8 cellular contexts compared by ENCODE assay signal in the genomic region with DNA sequence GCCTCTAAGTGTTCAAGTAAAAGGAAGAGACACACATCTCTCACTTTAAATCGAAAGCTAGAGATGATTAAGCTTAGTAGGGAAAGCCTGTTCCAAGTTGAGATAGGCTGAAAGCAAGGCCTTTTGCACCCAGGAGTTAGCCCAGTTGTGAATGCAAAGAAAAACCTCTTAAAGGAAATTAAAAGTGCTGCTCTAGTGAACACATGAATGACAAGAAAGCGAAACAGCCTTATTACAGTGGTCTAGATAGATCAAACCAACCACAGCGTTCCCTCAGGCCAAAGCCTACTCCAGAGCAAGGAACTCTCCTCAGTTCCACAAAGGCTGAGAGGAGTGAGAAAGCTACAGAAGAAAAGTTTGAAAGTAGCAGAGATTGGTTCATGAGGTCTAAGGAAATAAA. TPM values are rescaled to one million over a fixed set of nuclear protein-coding genes. Genes with fewer than 3 reads are reported as not detected.
A peak's percentile ranks its signal among the peaks of the same experiment; 100 is the strongest.
DNase-seq lines count a peak whose midpoint lies in the region; ATAC-seq, FAIRE-seq and TF ChIP-seq lines count a peak whose summit lies in the region.
"Had no signal": no experiment of that assay in that cellular context is flagged by ENCODE, and none has a peak within 500 bp of the region (broad histone marks: within the 10 kb centered on the region; RNA-seq: fewer than 3 reads in every experiment).

No MANE protein-coding gene starts in this region.

- H3K27me3 Mint-ChIP-seq in CD8-positive, alpha-beta memory T cell: peaks cover 1 to 6% of the 10 kb centered on the region in 2 donors
- H3K27me3 Mint-ChIP-seq in nephron (ENCODE audit: low read depth): peaks cover 27% of the 10 kb centered on the region

- SMC1A ChIA-PET in GM12878 (lab: Charles Lee; ENCODE audit: uncharacterized antibody, unreplicated experiment): interaction anchor here (0.6 kb wide), 1 partner anchor 206 kb away, joined by 3 read pairs; no protein-coding TSS in a partner anchor

- peak overlapping the region; percentile 87 to 98 (median 96) for H3K4me3 Mint-ChIP-seq in CD8-positive, alpha-beta memory T cell
- H3K4me3 Mint-ChIP-seq in nephron: peak overlapping the region; percentile 86 to 90 (median 86)

- CTCF ChIA-PET in CD8-positive, alpha-beta memory T cell (lab: Charles Lee): interaction anchor here (1.1 to 3.8 kb wide), 5 partner anchors 30 to 187 kb away, joined by 3 to 33 read pairs (median 22); a partner anchor contains a TSS
- CTCF ChIA-PET in GM12878 (lab: Yijun Ruan, JAX): interaction anchor here (0.8 to 2.0 kb wide), 9 partner anchors 11 to 201 kb away, joined by 3 to 12 read pairs (median 4); no protein-coding TSS in a partner anchor
- CTCF ChIA-PET in RWPE1 (lab: Yijun Ruan, JAX): interaction anchor here (0.7 to 1.0 kb wide), 4 partner anchors 9 to 52 kb away, joined by 3 read pairs; no protein-coding TSS in a partner anchor

- H3K27me3 ChIP-seq in CD8-positive, alpha-beta memory T cell (ENCODE audit: insufficient read depth, low read length, poor library complexity, severe bottlenecking): no peaks in the 10 kb centered on the region
- peaks cover 2 to 3% of the 10 kb centered on the region in 2 experiments; a peak in 2 of 4 replicates for H3K27me3 ChIP-seq in GM12878 (replicated peaks in 1 of 2; ENCODE audit: control insufficient read depth in 2 of 2, insufficient read depth in 2 of 2, low read length in 1 of 2)

- no peak for FAIRE-seq in GM12878 (lab: Jason Lieb, UNC)
- FAIRE-seq: GM12892 had no signal

- H3K9me3 ChIP-seq in CD8-positive, alpha-beta memory T cell (ENCODE audit: low read length): no peaks in the 10 kb centered on the region
- no peaks in the 10 kb centered on the region for H3K9me3 ChIP-seq in GM12878 (replicated peaks; ENCODE audit: control insufficient read depth, insufficient read depth, low read length)

- 14% methylated on average over 3 of the region's 3 CpGs for WGBS in GM12878 (ENCODE audit: insufficient coverage, insufficient replicate concordance, low lambda C conversion rate, missing lambda C conversion rate)

- ATAC-seq in HG02610 (IDR thresholded peaks at IDR 0.05; ENCODE audit: unreplicated experiment): peak; percentile 37
- ATAC-seq in GM12878: no peak

- H3K9me3 Mint-ChIP-seq in CD8-positive, alpha-beta memory T cell: peaks cover 0 to 1% (median 0%) of the 10 kb centered on the region in 5 donors
- H3K9me3 Mint-ChIP-seq in nephron: peaks cover 11% of the 10 kb centered on the region

- POLR2A ChIA-PET in CD8-positive, alpha-beta memory T cell (lab: Charles Lee): interaction anchor here (0.6 to 2.6 kb wide), 4 partner anchors 30 to 178 kb away, joined by 3 to 29 read pairs (median 7); a partner anchor contains a TSS
- POLR2A ChIA-PET in GM12878 (lab: Charles Lee): interaction anchor here (0.6 kb wide), 1 partner anchor 568 kb away, joined by 3 read pairs; no protein-coding TSS in a partner anchor
- POLR2A ChIA-PET in RWPE1 (lab: Yijun Ruan, JAX; ENCODE audit: low non-redundant PET): no interaction called here

- no peak overlapping the region for H2AFZ ChIP-seq in GM12878 (ENCODE audit: control insufficient read depth, low read depth, low read length)

- TF ChIP-seq CTCF in GM12878 (IDR thresholded peaks at IDR 0.05 in 2 of 3, conservative IDR thresholded peaks at IDR 0.05 in 1 of 3; ENCODE audit: control insufficient read depth in 2 of 3, extremely low read depth in 1 of 3, insufficient read depth in 1 of 3, low read depth in 3 of 3, low read length in 3 of 3): no peak
- TF ChIP-seq CTCF in nephron (IDR thresholded peaks at IDR 0.05; ENCODE audit: unreplicated experiment in 3 of 3): no peak
- no peak for TF ChIP-seq CTCF in RWPE1 (conservative IDR thresholded peaks at IDR 0.05; ENCODE audit: low read depth)

- RAD21 ChIA-PET in GM12878 (lab: Charles Lee; ENCODE audit: unreplicated experiment): no interaction called here

- H3K4me3 ChIP-seq in CD8-positive, alpha-beta memory T cell (ENCODE audit: low read length): no peak overlapping the region
- no peak overlapping the region for H3K4me3 ChIP-seq in GM12878

- BruUV-seq in GM12878 (replicated peaks; lab: Mats Ljungman, UMichigan): no TSS peak

- H3K4me2 ChIP-seq in GM12878 (ENCODE audit: control insufficient read depth, insufficient read depth): 0 out of 2 replicates have a peak overlapping the region, but pooled peaks have one; percentile 2

- DNase-seq in CD8-positive, alpha-beta memory T cell: no peak
- DNase-seq in GM12878 (ENCODE audit: low read depth, low spot score): no peak
- DNase-seq in RWPE1 (ENCODE audit: low spot score): no peak
- DNase-seq in ACHN: no peak
- no peak for DNase-seq in HuH-7.5 (ENCODE audit: low spot score)

- intact Hi-C loops in GM12878 (cut with micrococcal nuclease; ENCODE audit: unreplicated experiment): no loop called here

- no peak overlapping the region for H3K27ac ChIP-seq in CD8-positive, alpha-beta memory T cell (ENCODE audit: low read depth, low read length)
- H3K27ac ChIP-seq in GM12878 (ENCODE audit: control insufficient read depth, insufficient read depth): no peak overlapping the region
- no peak overlapping the region for H3K27ac ChIP-seq in RWPE1

- no peak for TF ChIP-seq POLR2A in GM12878 (IDR thresholded peaks at IDR 0.05; ENCODE audit: low read depth, low read length)

- peak overlapping the region; percentile 50 to 97 (median 94) for H3K27ac Mint-ChIP-seq in CD8-positive, alpha-beta memory T cell
- H3K27ac Mint-ChIP-seq in nephron: peak overlapping the region in 1 of 3 experiments; percentile 43

- H3K36me3 Mint-ChIP-seq in CD8-positive, alpha-beta memory T cell: peaks cover 3 to 25% (median 15%) of the 10 kb centered on the region in 3 donors
- peaks cover 10% of the 10 kb centered on the region for H3K36me3 Mint-ChIP-seq in nephron (ENCODE audit: low read depth)

- H3K9ac ChIP-seq in GM12878 (ENCODE audit: control insufficient read depth, insufficient read depth, low read length): no peak overlapping the region

- H3K4me1 ChIP-seq in CD8-positive, alpha-beta memory T cell (ENCODE audit: insufficient read depth, low read length): no peaks in the 10 kb centered on the region
- no peaks in the 10 kb centered on the region; the same call in 1 of the 2 replicates for H3K4me1 ChIP-seq in GM12878 (ENCODE audit: control insufficient read depth, insufficient read depth, low read length)

- no peak for TF ChIP-seq RAD21 in GM12878 (IDR thresholded peaks at IDR 0.05; ENCODE audit: insufficient read depth, low read depth, low read length)

- H3K4me1 Mint-ChIP-seq in CD8-positive, alpha-beta memory T cell: peaks cover 26 to 30% (median 28%) of the 10 kb centered on the region in 3 donors
- peaks cover 5% of the 10 kb centered on the region for H3K4me1 Mint-ChIP-seq in nephron

- no peaks in the 10 kb centered on the region for H4K20me1 ChIP-seq in GM12878 (ENCODE audit: control insufficient read depth, insufficient read depth)

- no peaks in the 10 kb centered on the region for H3K79me2 ChIP-seq in GM12878 (ENCODE audit: control insufficient read depth, insufficient read depth, low read length)

- in situ Hi-C loops in GM12878 (cut with MboI): no loop called here
- in situ Hi-C loops in ACHN (cut with HindIII; ENCODE audit: low pct_ligation_motif_present, low pct_unique_long_range_greater_than_20kb, low sequenced_read_pairs): no loop called here

- no peak for TF ChIP-seq EP300 in GM12878 (IDR thresholded peaks at IDR 0.05; ENCODE audit: borderline replicate concordance in 1 of 2, control insufficient read depth in 1 of 2, low read depth in 2 of 2, low read length in 2 of 2)

- no peaks in the 10 kb centered on the region for H3K36me3 ChIP-seq in CD8-positive, alpha-beta memory T cell (ENCODE audit: insufficient read depth, low read length)
- no peaks in the 10 kb centered on the region for H3K36me3 ChIP-seq in GM12878 (ENCODE audit: control insufficient read depth in 2 of 2, insufficient read depth in 2 of 2, low read length in 1 of 2)

RNA-seq across cellular contexts. Expression of a gene that starts 14.9 kb away (rescaled TPM):
- not detected for total RNA-seq in CD8-positive, alpha-beta memory T cell
- 0.43 TPM for polyA plus RNA-seq in CD8-positive, alpha-beta memory T cell
- total RNA-seq in GM12878 (2013; cell fraction: nucleolus; rRNA removed): 0.65 and 1.2 TPM in 2 replicates
- total RNA-seq in GM12878 (2014; rRNA removed) (0.11 TPM in 1 of 2 replicates, not detected in the other), GM12878 (2014; rRNA removed; fragmentation: Illumina TruSeq; extraction: Trizol) (0.45 TPM in 1 of 2 replicates, not detected in the other), GM12878 (2021) (0.35 TPM in 1 of 2 replicates, not detected in the other)
- polyA plus RNA-seq in GM12878 (2011; ENCODE audit: low read depth): 0.38 TPM
- polyA plus RNA-seq in GM12878 (2011; rRNA removed) (0.19 and 0.22 TPM in 2 replicates), GM12878 (2014; fragmentation: Illumina TruSeq; extraction: Trizol) (0.21 and 0.43 TPM in 2 replicates), GM12878 (2014; fragmentation: Nextera tagmentation; extraction: Ambion mirVana) (under 1 TPM in 1 of 2 experiments, not detected in 1; 0.15 TPM), GM12878 (2014; rRNA removed) (not detected in 2 replicates), GM12878 (2016; fragmentation: Nextera tagmentation; extraction: Ambion mirVana) (under 1 TPM; 0.16 to 0.24 TPM)
- 0.03 and 0.27 TPM in 2 replicates for polyA plus RNA-seq in GM12878 (2011; cell fraction: cytosol; rRNA removed)
- polyA plus RNA-seq in GM12878 (2011; cell fraction: nucleus; rRNA removed): 0.07 and 0.15 TPM in 2 replicates
- 0.52 and 0.53 TPM in 2 replicates for polyA plus RNA-seq in GM12878 (2012)
- polyA minus RNA-seq in GM12878 (2011; rRNA and poly(A)+ RNA removed): not detected in 2 replicates
- not detected in 2 replicates for polyA minus RNA-seq in GM12878 (2011; cell fraction: cytosol; rRNA and poly(A)+ RNA removed)
- not detected in 2 replicates for polyA minus RNA-seq in GM12878 (2011; cell fraction: nucleus; rRNA and poly(A)+ RNA removed)

RNA-seq across cellular contexts. Expression of a gene that starts 41.7 kb away (rescaled TPM):
- total RNA-seq in CD8-positive, alpha-beta memory T cell: 10 to 100 TPM; 49.4 to 51.9 TPM
- polyA plus RNA-seq in CD8-positive, alpha-beta memory T cell: 62.8 TPM
- total RNA-seq in GM12878 (2013; cell fraction: nucleolus; rRNA removed): 23.5 and 23.7 TPM in 2 replicates
- total RNA-seq in GM12878 (2014; rRNA removed) (32.5 and 34.3 TPM in 2 replicates), GM12878 (2014; rRNA removed; fragmentation: Illumina TruSeq; extraction: Trizol) (22.0 and 23.2 TPM in 2 replicates), GM12878 (2021) (33.1 and 34.5 TPM in 2 replicates)
- polyA plus RNA-seq in GM12878 (2011; ENCODE audit: low read depth): 16.1 TPM
- polyA plus RNA-seq in GM12878 (2011; rRNA removed) (27.9 and 41.7 TPM in 2 replicates), GM12878 (2014; fragmentation: Illumina TruSeq; extraction: Trizol) (21.8 and 22.9 TPM in 2 replicates), GM12878 (2014; fragmentation: Nextera tagmentation; extraction: Ambion mirVana) (10 to 100 TPM in 1 of 2 experiments, 1 to 10 TPM in 1; 9.5 to 19.5 TPM), GM12878 (2014; rRNA removed) (33.5 and 35.0 TPM in 2 replicates), GM12878 (2016; fragmentation: Nextera tagmentation; extraction: Ambion mirVana) (10 to 100 TPM; 72.5 to 79.1 TPM)
- 19.2 and 24.8 TPM in 2 replicates for polyA plus RNA-seq in GM12878 (2011; cell fraction: cytosol; rRNA removed)
- polyA plus RNA-seq in GM12878 (2011; cell fraction: nucleus; rRNA removed): 31.8 and 35.1 TPM in 2 replicates
- 24.8 and 30.8 TPM in 2 replicates for polyA plus RNA-seq in GM12878 (2012)
- polyA minus RNA-seq in GM12878 (2011; rRNA and poly(A)+ RNA removed): 5.3 and 6.5 TPM in 2 replicates
- polyA minus RNA-seq in GM12878 (2011; cell fraction: cytosol; rRNA and poly(A)+ RNA removed): 6.7 and 8.3 TPM in 2 replicates
- polyA minus RNA-seq in GM12878 (2011; cell fraction: nucleus; rRNA and poly(A)+ RNA removed): 6.2 and 11.7 TPM in 2 replicates
